In the genomic region with DNA sequence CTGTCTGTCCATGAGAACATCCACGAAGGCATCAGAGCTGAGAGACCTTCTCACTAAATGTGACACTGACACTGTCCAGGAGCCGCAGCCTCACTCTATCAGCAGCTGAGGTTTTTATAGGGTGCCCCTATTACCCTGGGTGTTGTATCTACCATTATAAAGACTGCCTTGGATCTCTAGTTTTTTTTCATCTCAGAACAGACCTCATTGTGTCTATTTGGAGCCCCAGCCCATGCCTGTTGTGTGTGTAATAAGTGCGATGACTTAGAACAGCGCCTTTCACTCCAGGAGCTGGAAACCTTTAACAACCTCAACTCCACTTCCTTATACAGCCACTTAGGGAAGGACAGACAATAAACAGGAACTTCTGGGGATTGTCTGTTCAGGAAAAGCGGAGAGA, we compare ENCODE assay signal across 19 cellular contexts.
A peak's percentile ranks its signal among the peaks of the same experiment; 100 is the strongest.
DNase-seq lines count a peak whose midpoint lies in the region; ATAC-seq, FAIRE-seq and TF ChIP-seq lines count a peak whose summit lies in the region.
"Had no signal": no experiment of that assay in that cellular context is flagged by ENCODE, and none has a peak within 500 bp of the region (broad histone marks: within the 10 kb centered on the region; RNA-seq: fewer than 3 reads in every experiment).

No MANE protein-coding gene starts in this region.

- TF ChIP-seq CTCF in gastroesophageal sphincter (IDR thresholded peaks at IDR 0.05) (no peak), nephron (IDR thresholded peaks at IDR 0.05; ENCODE audit: unreplicated experiment in 3 of 3) (no peak), tibial nerve (IDR thresholded peaks at IDR 0.05) (no peak)

- TF ChIP-seq POLR2A in gastroesophageal sphincter (IDR thresholded peaks at IDR 0.05): no peak
- no peak for TF ChIP-seq POLR2A in tibial nerve (IDR thresholded peaks at IDR 0.05)
- no peak for TF ChIP-seq POLR2A in GM12892 (IDR thresholded peaks at IDR 0.05; ENCODE audit: low read depth, low read length)

- H3K9me3 ChIP-seq in gastroesophageal sphincter (no peaks in the 10 kb centered on the region), tibial nerve (no peaks in the 10 kb centered on the region)

- H3K4me1 Mint-ChIP-seq in nephron: peaks cover 70% of the 10 kb centered on the region

- ATAC-seq in gastroesophageal sphincter (peak; percentile 39), GM18870 (IDR thresholded peaks at IDR 0.05; ENCODE audit: unreplicated experiment) (no peak)
- ATAC-seq: activated CD8-positive, alpha-beta T cell treated with anti-CD3 and anti-CD28 coated beads for 36 hours; CD8-positive, alpha-beta T cell; GM23338; stimulated activated naive CD8-positive, alpha-beta T cell treated with anti-CD3 and anti-CD28 coated beads, Interleukin-15, Interleukin-2, amounts not matched to agents 100 U/mL and 50 U/mL, for 24 hours had no signal

- H3K4me3 ChIP-seq in gastroesophageal sphincter: no peak overlapping the region
- no peak overlapping the region for H3K4me3 ChIP-seq in tibial nerve
- H3K4me3 ChIP-seq: GM23338 had no signal

- no peaks in the 10 kb centered on the region for H3K36me3 ChIP-seq in gastroesophageal sphincter
- no peaks in the 10 kb centered on the region for H3K36me3 ChIP-seq in tibial nerve

- H3K36me3 Mint-ChIP-seq in nephron (ENCODE audit: low read depth): no peaks in the 10 kb centered on the region
- H3K36me3 Mint-ChIP-seq: CD8-positive, alpha-beta T cell had no signal

- peaks cover 2% of the 10 kb centered on the region for H3K9me3 Mint-ChIP-seq in nephron
- H3K9me3 Mint-ChIP-seq: GM23338 had no signal

- TF ChIP-seq EP300 in gastroesophageal sphincter (IDR thresholded peaks at IDR 0.05): no peak
- no peak for TF ChIP-seq EP300 in tibial nerve (IDR thresholded peaks at IDR 0.05)

- H3K27me3 Mint-ChIP-seq in nephron (ENCODE audit: low read depth): no peaks in the 10 kb centered on the region
- H3K27me3 Mint-ChIP-seq: activated CD8-positive, alpha-beta T cell treated with anti-CD3 and anti-CD28 coated beads for 36 hours had no signal

- peak overlapping the region; percentile 15 to 73 (median 49) for H3K27ac ChIP-seq in gastroesophageal sphincter
- H3K27ac ChIP-seq in tibial nerve: peak overlapping the region in 3 of 4 donors; percentile 21 to 45 (median 21)
- H3K27ac ChIP-seq: 22Rv1 had no signal

- peak overlapping the region in 2 of 3 experiments; percentile 63 to 93 for H3K27ac Mint-ChIP-seq in nephron
- H3K27ac Mint-ChIP-seq: activated CD8-positive, alpha-beta T cell treated with anti-CD3 and anti-CD28 coated beads for 36 hours; CD8-positive, alpha-beta T cell; GM23338 had no signal

- H3K4me1 ChIP-seq in gastroesophageal sphincter (peaks cover 4 to 56% (median 14%) of the 10 kb centered on the region in 3 donors), tibial nerve (peaks cover 0 to 29% (median 14%) of the 10 kb centered on the region in 4 donors)

- no peak for FAIRE-seq in GM12892 (lab: Jason Lieb, UNC)
- FAIRE-seq: G401.6, GM18507 had no signal

- DNase-seq in DMS53 (lab: John Stamatoyannopoulos, UW): peak; percentile 8
- DNase-seq in DMS53 treated with DMSO at 0.1 percent for 48 hours (lab: John Stamatoyannopoulos, UW; ENCODE audit: unreplicated experiment): no peak
- no peak for DNase-seq in tibial nerve (ENCODE audit: low spot score in 2 of 2)
- no peak for DNase-seq in GM12892 (ENCODE audit: insufficient read length)
- no peak for DNase-seq in activated CD4-positive, alpha-beta T cell treated with anti-CD3 and anti-CD28 coated beads, Interleukin-2, amount 50 U/mL, for 1 hour
- DNase-seq: activated CD8-positive, alpha-beta T cell treated with anti-CD3 and anti-CD28 coated beads for 36 hours; activated gamma-delta T cell; CD8-positive, alpha-beta T cell; left cardiac atrium; NCI-H2029; SIG-M5; stimulated activated naive CD8-positive, alpha-beta T cell treated with anti-CD3 and anti-CD28 coated beads, Interleukin-15, Interleukin-2, amounts not matched to agents 100 U/mL and 50 U/mL, for 24 hours had no signal

- H3K4me3 Mint-ChIP-seq in nephron: peak overlapping the region in 1 of 3 experiments; percentile 31
- H3K4me3 Mint-ChIP-seq: activated CD8-positive, alpha-beta T cell treated with anti-CD3 and anti-CD28 coated beads for 36 hours; CD8-positive, alpha-beta T cell; GM23338 had no signal

- no peaks in the 10 kb centered on the region for H3K27me3 ChIP-seq in gastroesophageal sphincter
- H3K27me3 ChIP-seq in tibial nerve: no peaks in the 10 kb centered on the region

- 63 to 66% methylated on average over 3 to 5 of the region's 5 CpGs for WGBS in gastroesophageal sphincter (ENCODE audit: low coverage in 1 of 2), 2 donors
- WGBS in tibial nerve, 2 donors: 75 to 78% methylated on average over 5 of the region's 5 CpGs
